ENCODE assay signal across 18 cellular contexts in genomic region chr2:129087133-129087813, GRCh38.
DNase-seq lines count a peak whose midpoint lies in the region; ATAC-seq, FAIRE-seq and TF ChIP-seq lines count a peak whose summit lies in the region.
"Had no signal": no experiment of that assay in that cellular context is flagged by ENCODE, and none has a peak within 500 bp of the region (broad histone marks: within the 10 kb centered on the region; RNA-seq: fewer than 3 reads in every experiment).

No MANE protein-coding gene starts in this region.

- peaks cover 6% of the 10 kb centered on the region for H3K4me1 ChIP-seq in foreskin keratinocyte
- H3K4me1 ChIP-seq: psoas muscle had no signal

- no peaks in the 10 kb centered on the region for H3K27me3 ChIP-seq in foreskin keratinocyte

- FAIRE-seq in D721Med (lab: Jason Lieb, UNC), result peak; percentile 29

- intact Hi-C loops in posterior vena cava (cut with DNase I), result no loop called here

- no peak overlapping the region for H3K27ac ChIP-seq in foreskin keratinocyte
- H3K27ac ChIP-seq: PC-9, psoas muscle had no signal

- DNase-seq in D721Med (ENCODE audit: insufficient read length, low spot score) (no peak), NCI-H69 (lab: John Stamatoyannopoulos, UW) (peak; percentile 7), foreskin keratinocyte (peak; percentile 61 to 82), occipital lobe (lab: John Stamatoyannopoulos, UW) (peak; percentile 4), NCI-H345 treated with DMSO at 0.1 percent for 48 hours (lab: John Stamatoyannopoulos, UW; ENCODE audit: unreplicated experiment) (no peak), GM19238 (ENCODE audit: insufficient read length, low spot score) (no peak), posterior vena cava (ENCODE audit: low spot score) (no peak)
- DNase-seq: activated CD4-positive, alpha-beta memory T cell treated with anti-CD3 and anti-CD28 coated beads, Interleukin-2, amount 10 ng/mL, durations not matched to agents 7 days and 5 days; activated naive CD8-positive, alpha-beta T cell treated with anti-CD3 and anti-CD28 coated beads, Interleukin-2, amount 10 ng/mL, durations not matched to agents 7 days and 5 days; activated T-cell treated with anti-CD3 and anti-CD28 coated beads, Interleukin-2, amount 50 U/mL, for 48 hours; AML-193; effector CD8-positive, alpha-beta T cell; H9; naive thymus-derived CD8-positive, alpha-beta T cell; NCI-H2029 had no signal

- TF ChIP-seq CTCF in D721Med (IDR thresholded peaks at IDR 0.05; ENCODE audit: insufficient read depth, missing control alignments) (no peak), foreskin keratinocyte (conservative IDR thresholded peaks at IDR 0.05) (no peak)

- ATAC-seq in foreskin keratinocyte (peak; percentile 94), GM18511 (IDR thresholded peaks at IDR 0.05; ENCODE audit: unreplicated experiment) (no peak)
- ATAC-seq: naive thymus-derived CD8-positive, alpha-beta T cell had no signal

Comparison
In these comparisons a context has a peak if more than half of its experiments do, and no peak if none do; other contexts are left out.
1. DNase-seq: peak in NCI-H69 (single experiment), foreskin keratinocyte (2 of 2) and occipital lobe (single experiment); none in D721Med (single experiment), NCI-H345 treated with DMSO at 0.1 percent for 48 hours (single experiment), GM19238 (single experiment) and posterior vena cava (single experiment).